In genomic region chr21:35635261-35635660, GRCh38 we compare ENCODE assay signal across 1 cellular context.
TF ChIP-seq lines count a peak whose summit lies in the region.

No MANE protein-coding gene starts in this region.

TF ChIP-seq in GM23338, 12 proteins besides CTCF, POLR2A, EP300 and RAD21 (continued from another document):
- TF ChIP-seq, protein P1, sequence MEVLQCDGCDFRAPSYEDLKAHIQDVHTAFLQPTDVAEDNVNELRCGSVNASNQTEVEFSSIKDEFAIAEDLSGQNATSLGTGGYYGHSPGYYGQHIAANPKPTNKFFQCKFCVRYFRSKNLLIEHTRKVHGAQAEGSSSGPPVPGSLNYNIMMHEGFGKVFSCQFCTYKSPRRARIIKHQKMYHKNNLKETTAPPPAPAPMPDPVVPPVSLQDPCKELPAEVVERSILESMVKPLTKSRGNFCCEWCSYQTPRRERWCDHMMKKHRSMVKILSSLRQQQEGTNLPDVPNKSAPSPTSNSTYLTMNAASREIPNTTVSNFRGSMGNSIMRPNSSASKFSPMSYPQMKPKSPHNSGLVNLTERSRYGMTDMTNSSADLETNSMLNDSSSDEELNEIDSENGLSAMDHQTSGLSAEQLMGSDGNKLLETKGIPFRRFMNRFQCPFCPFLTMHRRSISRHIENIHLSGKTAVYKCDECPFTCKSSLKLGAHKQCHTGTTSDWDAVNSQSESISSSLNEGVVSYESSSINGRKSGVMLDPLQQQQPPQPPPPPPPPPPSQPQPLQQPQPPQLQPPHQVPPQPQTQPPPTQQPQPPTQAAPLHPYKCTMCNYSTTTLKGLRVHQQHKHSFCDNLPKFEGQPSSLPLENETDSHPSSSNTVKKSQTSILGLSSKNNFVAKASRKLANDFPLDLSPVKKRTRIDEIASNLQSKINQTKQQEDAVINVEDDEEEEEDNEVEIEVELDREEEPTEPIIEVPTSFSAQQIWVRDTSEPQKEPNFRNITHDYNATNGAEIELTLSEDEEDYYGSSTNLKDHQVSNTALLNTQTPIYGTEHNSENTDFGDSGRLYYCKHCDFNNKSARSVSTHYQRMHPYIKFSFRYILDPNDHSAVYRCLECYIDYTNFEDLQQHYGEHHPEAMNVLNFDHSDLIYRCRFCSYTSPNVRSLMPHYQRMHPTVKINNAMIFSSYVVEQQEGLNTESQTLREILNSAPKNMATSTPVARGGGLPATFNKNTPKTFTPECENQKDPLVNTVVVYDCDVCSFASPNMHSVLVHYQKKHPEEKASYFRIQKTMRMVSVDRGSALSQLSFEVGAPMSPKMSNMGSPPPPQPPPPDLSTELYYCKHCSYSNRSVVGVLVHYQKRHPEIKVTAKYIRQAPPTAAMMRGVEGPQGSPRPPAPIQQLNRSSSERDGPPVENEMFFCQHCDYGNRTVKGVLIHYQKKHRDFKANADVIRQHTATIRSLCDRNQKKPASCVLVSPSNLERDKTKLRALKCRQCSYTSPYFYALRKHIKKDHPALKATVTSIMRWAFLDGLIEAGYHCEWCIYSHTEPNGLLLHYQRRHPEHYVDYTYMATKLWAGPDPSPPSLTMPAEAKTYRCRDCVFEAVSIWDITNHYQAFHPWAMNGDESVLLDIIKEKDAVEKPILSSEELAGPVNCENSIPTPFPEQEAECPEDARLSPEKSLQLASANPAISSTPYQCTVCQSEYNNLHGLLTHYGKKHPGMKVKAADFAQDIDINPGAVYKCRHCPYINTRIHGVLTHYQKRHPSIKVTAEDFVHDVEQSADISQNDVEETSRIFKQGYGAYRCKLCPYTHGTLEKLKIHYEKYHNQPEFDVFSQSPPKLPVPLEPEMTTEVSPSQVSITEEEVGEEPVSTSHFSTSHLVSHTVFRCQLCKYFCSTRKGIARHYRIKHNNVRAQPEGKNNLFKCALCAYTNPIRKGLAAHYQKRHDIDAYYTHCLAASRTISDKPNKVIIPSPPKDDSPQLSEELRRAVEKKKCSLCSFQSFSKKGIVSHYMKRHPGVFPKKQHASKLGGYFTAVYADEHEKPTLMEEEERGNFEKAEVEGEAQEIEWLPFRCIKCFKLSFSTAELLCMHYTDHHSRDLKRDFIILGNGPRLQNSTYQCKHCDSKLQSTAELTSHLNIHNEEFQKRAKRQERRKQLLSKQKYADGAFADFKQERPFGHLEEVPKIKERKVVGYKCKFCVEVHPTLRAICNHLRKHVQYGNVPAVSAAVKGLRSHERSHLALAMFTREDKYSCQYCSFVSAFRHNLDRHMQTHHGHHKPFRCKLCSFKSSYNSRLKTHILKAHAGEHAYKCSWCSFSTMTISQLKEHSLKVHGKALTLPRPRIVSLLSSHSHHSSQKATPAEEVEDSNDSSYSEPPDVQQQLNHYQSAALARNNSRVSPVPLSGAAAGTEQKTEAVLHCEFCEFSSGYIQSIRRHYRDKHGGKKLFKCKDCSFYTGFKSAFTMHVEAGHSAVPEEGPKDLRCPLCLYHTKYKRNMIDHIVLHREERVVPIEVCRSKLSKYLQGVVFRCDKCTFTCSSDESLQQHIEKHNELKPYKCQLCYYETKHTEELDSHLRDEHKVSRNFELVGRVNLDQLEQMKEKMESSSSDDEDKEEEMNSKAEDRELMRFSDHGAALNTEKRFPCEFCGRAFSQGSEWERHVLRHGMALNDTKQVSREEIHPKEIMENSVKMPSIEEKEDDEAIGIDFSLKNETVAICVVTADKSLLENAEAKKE (CRISPR knock-in tag; IDR thresholded peaks at IDR 0.05): no peak
- TF ChIP-seq EZH2phosphoT487 (IDR thresholded peaks at IDR 0.05; ENCODE audit: unreplicated experiment) (no peak), NANOG (IDR thresholded peaks at IDR 0.05; ENCODE audit: borderline replicate concordance) (no peak), ZNF114 (CRISPR knock-in tag; IDR thresholded peaks at IDR 0.05) (no peak), STAT1 (IDR thresholded peaks at IDR 0.05; ENCODE audit: unreplicated experiment) (no peak), POLR2AphosphoS5 (IDR thresholded peaks at IDR 0.05; ENCODE audit: low read depth) (no peak)
